17 cellular contexts compared by ENCODE assay signal in genomic region chr2:207139551-207139950, GRCh38. TPM values are rescaled to one million over a fixed set of nuclear protein-coding genes. Genes with fewer than 3 reads are reported as not detected.
DNase-seq lines count a peak whose midpoint lies in the region; ATAC-seq and TF ChIP-seq lines count a peak whose summit lies in the region.
"Had no signal": no experiment of that assay in that cellular context is flagged by ENCODE, and none has a peak within 500 bp of the region (broad histone marks: within the 10 kb centered on the region; RNA-seq: fewer than 3 reads in every experiment).

No MANE protein-coding gene starts in this region.

- H3K36me3 Mint-ChIP-seq in CD14-positive monocyte = peaks cover 22 to 27% of the 10 kb centered on the region in 2 donors
- H3K36me3 Mint-ChIP-seq in CD4-positive, alpha-beta memory T cell = peaks cover 5 to 12% of the 10 kb centered on the region in 2 donors
- H3K36me3 Mint-ChIP-seq in T-cell = peaks cover 9% of the 10 kb centered on the region

- H3K27ac ChIP-seq in dorsolateral prefrontal cortex (peak overlapping the region in 32 of 59 donors; percentile 5 to 94 (median 41)), sigmoid colon (peak overlapping the region; percentile 7 to 78 (median 64))
- H3K27ac ChIP-seq in CD4-positive, alpha-beta memory T cell (ENCODE audit: low read depth, low read length) = no peak overlapping the region

- no peaks in the 10 kb centered on the region for H3K9me3 Mint-ChIP-seq in CD14-positive monocyte
- H3K9me3 Mint-ChIP-seq in CD4-positive, alpha-beta memory T cell = peaks cover 0 to 2% (median 0%) of the 10 kb centered on the region in 8 donors
- no peaks in the 10 kb centered on the region for H3K9me3 Mint-ChIP-seq in T-cell
- H3K9me3 Mint-ChIP-seq: activated naive CD4-positive, alpha-beta T cell treated with anti-CD3 and anti-CD28 coated beads for 36 hours had no signal

- H3K4me3 Mint-ChIP-seq in CD14-positive monocyte (peak overlapping the region in 1 of 2 donors; percentile 62), T-cell (no peak overlapping the region)
- no peak overlapping the region for H3K4me3 Mint-ChIP-seq in CD4-positive, alpha-beta memory T cell
- H3K4me3 Mint-ChIP-seq: activated naive CD4-positive, alpha-beta T cell treated with anti-CD3 and anti-CD28 coated beads for 36 hours had no signal

- peaks cover 0 to 2% (median 0%) of the 10 kb centered on the region in 3 donors for H3K27me3 Mint-ChIP-seq in CD14-positive monocyte (ENCODE audit: low read depth in 3 of 3)
- H3K27me3 Mint-ChIP-seq in CD4-positive, alpha-beta memory T cell = no peaks in the 10 kb centered on the region
- no peaks in the 10 kb centered on the region for H3K27me3 Mint-ChIP-seq in T-cell

- H3K4me3 ChIP-seq in dorsolateral prefrontal cortex = no peak overlapping the region
- no peak overlapping the region for H3K4me3 ChIP-seq in sigmoid colon
- H3K4me3 ChIP-seq in CD4-positive, alpha-beta memory T cell (ENCODE audit: low read length in 2 of 2) = no peak overlapping the region
- H3K4me3 ChIP-seq in HAP-1 = no peak overlapping the region

- peak overlapping the region; percentile 89 to 96 (median 94) for H3K27ac Mint-ChIP-seq in CD14-positive monocyte
- H3K27ac Mint-ChIP-seq in CD4-positive, alpha-beta memory T cell = peak overlapping the region in 3 of 7 donors; percentile 25 to 83 (median 57)
- H3K27ac Mint-ChIP-seq in T-cell = peak overlapping the region in 1 of 2 donors; percentile 24
- H3K27ac Mint-ChIP-seq: activated naive CD4-positive, alpha-beta T cell treated with anti-CD3 and anti-CD28 coated beads for 36 hours had no signal

- H3K36me3 ChIP-seq in sigmoid colon (no peaks in the 10 kb centered on the region), HAP-1 (replicated peaks) (peaks cover 5% of the 10 kb centered on the region)
- H3K36me3 ChIP-seq in CD4-positive, alpha-beta memory T cell (ENCODE audit: insufficient read depth, low read length) = no peaks in the 10 kb centered on the region

- TF ChIP-seq CTCF in CD14-positive monocyte (IDR thresholded peaks at IDR 0.05) = no peak
- TF ChIP-seq CTCF in dorsolateral prefrontal cortex (IDR thresholded peaks at IDR 0.05 in 54 of 56, conservative IDR thresholded peaks at IDR 0.05 in 2 of 56; ENCODE audit: low read depth in 1 of 56, partially characterized antibody in 56 of 56) = no peak
- TF ChIP-seq CTCF in sigmoid colon (IDR thresholded peaks at IDR 0.05) = no peak

- 80 to 95% methylated on average over 4 of the region's 4 CpGs for WGBS in sigmoid colon, 2 donors

- no peak for TF ChIP-seq POLR2A in sigmoid colon (IDR thresholded peaks at IDR 0.05)

- no peak for TF ChIP-seq EP300 in sigmoid colon (IDR thresholded peaks at IDR 0.05)

- POLR2A ChIA-PET in CD4-positive, alpha-beta memory T cell (lab: Charles Lee; ENCODE audit: partially characterized antibody) = interaction anchor here (5.8 kb wide), 1 partner anchor 26 kb away, joined by 298 read pairs; the partner anchor contains the start of gene KLF7
- POLR2A ChIA-PET in T-cell (lab: Charles Lee) = interaction anchor here (0.6 to 1.6 kb wide), 4 partner anchors 12 to 358 kb away, joined by 3 to 4 read pairs (median 3); no protein-coding TSS in a partner anchor

- no peaks in the 10 kb centered on the region for H3K27me3 ChIP-seq in dorsolateral prefrontal cortex
- H3K27me3 ChIP-seq in sigmoid colon = no peaks in the 10 kb centered on the region
- no peaks in the 10 kb centered on the region for H3K27me3 ChIP-seq in CD4-positive, alpha-beta memory T cell (ENCODE audit: insufficient read depth, low read length)
- H3K27me3 ChIP-seq in HAP-1 (ENCODE audit: low read depth) = no peaks in the 10 kb centered on the region

- no peak for ATAC-seq in T-cell (replicated peaks in 1 of 4)
- ATAC-seq: activated CD4-positive, CD25-positive, alpha-beta regulatory T cell treated with anti-CD3 and anti-CD28 coated beads, Interleukin-2, amount 50 U/mL, for 24 hours had no signal

- intact Hi-C loops in CD14-positive monocyte (cut with micrococcal nuclease) = loop anchor here in 1 of 2 donors (10.0 kb wide), 1 partner anchor 335 kb away; no protein-coding TSS in a partner anchor
- intact Hi-C loops in dorsolateral prefrontal cortex (cut with DNase I) = no loop called here
- intact Hi-C loops in sigmoid colon (cut with DNase I) = no loop called here
- intact Hi-C loops in CD4-positive, alpha-beta memory T cell (cut with micrococcal nuclease) = no loop called here

- CTCF ChIA-PET in CD4-positive, alpha-beta memory T cell (lab: Charles Lee; ENCODE audit: partially characterized antibody) = no interaction called here
- CTCF ChIA-PET in T-cell (lab: Charles Lee) = interaction anchor here in 1 of 2 donors (0.6 kb wide), 1 partner anchor 18 kb away, joined by 3 read pairs; no protein-coding TSS in a partner anchor

- peaks cover 0 to 100% (median 96%) of the 10 kb centered on the region in 4 donors for H3K4me1 ChIP-seq in sigmoid colon
- H3K4me1 ChIP-seq in CD4-positive, alpha-beta memory T cell (ENCODE audit: insufficient read depth, low read length) = peaks cover 68% of the 10 kb centered on the region
- H3K4me1 ChIP-seq in HAP-1 = peaks cover 38% of the 10 kb centered on the region

- DNase-seq in CD14-positive monocyte (ENCODE audit: low spot score) (no peak), NOMO-1 (lab: John Stamatoyannopoulos, UW; ENCODE audit: unreplicated experiment in 2 of 2) (peak; percentile 29 to 84), dorsolateral prefrontal cortex (no peak), sigmoid colon (no peak), T-cell (no peak), HAP-1 (ENCODE audit: low spot score in 2 of 2) (no peak)
- no peak for DNase-seq in CD4-positive, alpha-beta memory T cell
- DNase-seq: activated CD8-positive, alpha-beta memory T cell treated with anti-CD3 and anti-CD28 coated beads for 24 hours; activated naive CD4-positive, alpha-beta T cell treated with anti-CD3 and anti-CD28 coated beads for 36 hours; activated T-cell treated with anti-CD3 and anti-CD28 coated beads, Interleukin-2, amount 50 U/mL, for 48 hours; DMS53; effector memory CD4-positive, alpha-beta T cell; GOT3; NCI-H2171; NCI-H748 treated with DMSO at 0.1 percent for 48 hours; retina had no signal

- H3K4me1 Mint-ChIP-seq in CD14-positive monocyte = peaks cover 95% of the 10 kb centered on the region
- H3K4me1 Mint-ChIP-seq in CD4-positive, alpha-beta memory T cell = peaks cover 55 to 87% (median 80%) of the 10 kb centered on the region in 4 donors
- H3K4me1 Mint-ChIP-seq in T-cell = peaks cover 72 to 88% (median 86%) of the 10 kb centered on the region in 3 donors

- H3K9me3 ChIP-seq in sigmoid colon (no peaks in the 10 kb centered on the region), HAP-1 (no peaks in the 10 kb centered on the region)
- no peaks in the 10 kb centered on the region for H3K9me3 ChIP-seq in CD4-positive, alpha-beta memory T cell (ENCODE audit: control insufficient read depth in 1 of 2, low read length in 2 of 2)

- in situ Hi-C loops in HAP-1 (cut with MboI; ENCODE audit: low sequenced_read_pairs) = no loop called here

RNA-seq across cellular contexts. Expression of gene KLF7, which starts 26.2 kb away (rescaled TPM):
- 10 to 100 TPM in 1 of 2 donors, 1 to 10 TPM in 1; 9.4 to 10.3 TPM for polyA plus RNA-seq in CD14-positive monocyte
- total RNA-seq in dorsolateral prefrontal cortex = 10 to 100 TPM; 28.9 to 88.4 (median 49.9) TPM
- total RNA-seq in sigmoid colon = 10 to 100 TPM; 21.2 to 52.1 (median 25.1) TPM
- polyA plus RNA-seq in sigmoid colon = 1 to 10 TPM in 1 of 3 donors, under 1 TPM in 2; 0.60 to 7.8 (median 0.69) TPM
- 10 to 100 TPM; 45.5 to 47.1 TPM for total RNA-seq in CD4-positive, alpha-beta memory T cell
- 10 to 100 TPM; 14.1 to 17.4 TPM for polyA plus RNA-seq in CD4-positive, alpha-beta memory T cell
- 10 to 100 TPM; 56.8 to 90.6 (median 65.7) TPM for total RNA-seq in T-cell

Comparison
In these comparisons a context has a peak if more than half of its experiments do, and no peak if none do; other contexts are left out.
1. DNase-seq: peak in NOMO-1 (2 of 2); none in CD14-positive monocyte (single experiment), dorsolateral prefrontal cortex (0 of 10), sigmoid colon (single experiment), CD4-positive, alpha-beta memory T cell (0 of 5), T-cell (0 of 34) and HAP-1 (0 of 2).